Comparison of ENCODE assay signal across 13 cellular contexts in genomic region chr5:33438996-33439395, GRCh38. TPM values are rescaled to one million over a fixed set of nuclear protein-coding genes. Genes with fewer than 3 reads are reported as not detected.
DNase-seq lines count a peak whose midpoint lies in the region; ATAC-seq, FAIRE-seq and TF ChIP-seq lines count a peak whose summit lies in the region.
"Had no signal": no experiment of that assay in that cellular context is flagged by ENCODE, and none has a peak within 500 bp of the region (broad histone marks: within the 10 kb centered on the region; RNA-seq: fewer than 3 reads in every experiment).

No MANE protein-coding gene starts in this region.

- peak overlapping the region; percentile 71 to 91 (median 84) for H3K4me2 ChIP-seq in BLaER1 treated with 17β-estradiol and CSF1 and Interleukin-3, amounts not matched to agents 10 nM and 100 nM
- peak overlapping the region; percentile 49 for H3K4me2 ChIP-seq in KMS-11

- no peak overlapping the region for H2AFZ ChIP-seq in KMS-11 (ENCODE audit: low read depth)

- H3K79me2 ChIP-seq in KMS-11 (ENCODE audit: insufficient read depth, low read depth) = peaks cover 48% of the 10 kb centered on the region

- no peaks in the 10 kb centered on the region for H3K27me3 ChIP-seq in BLaER1 treated with 17β-estradiol and CSF1 and Interleukin-3, amounts not matched to agents 10 nM and 100 nM
- no peaks in the 10 kb centered on the region for H3K27me3 ChIP-seq in KMS-11 (ENCODE audit: insufficient read depth, low read depth)
- no peaks in the 10 kb centered on the region for H3K27me3 ChIP-seq in mucosa of rectum (ENCODE audit: control insufficient read depth in 2 of 2, insufficient read depth in 2 of 2, low read length in 2 of 2)
- no peaks in the 10 kb centered on the region for H3K27me3 ChIP-seq in lower lobe of right lung (ENCODE audit: low read depth)

- FAIRE-seq in GM12891 (lab: Jason Lieb, UNC) = no peak
- FAIRE-seq: GM18507 had no signal

- intact Hi-C loops in lower lobe of right lung (cut with DNase I) = no loop called here

- peaks cover 4 to 17% (median 12%) of the 10 kb centered on the region in 11 experiments; a peak in 16 of 22 replicates for H3K36me3 ChIP-seq in BLaER1 treated with 17β-estradiol and CSF1 and Interleukin-3, amounts not matched to agents 10 nM and 100 nM
- no peaks in the 10 kb centered on the region for H3K36me3 ChIP-seq in KMS-11 (ENCODE audit: insufficient read depth)
- no peaks in the 10 kb centered on the region for H3K36me3 ChIP-seq in mucosa of rectum (ENCODE audit: control insufficient read depth in 2 of 2, insufficient read depth in 2 of 2, low read length in 2 of 2)
- H3K36me3 ChIP-seq in lower lobe of right lung = no peaks in the 10 kb centered on the region

- H3K27ac ChIP-seq in BLaER1 treated with 17β-estradiol and CSF1 and Interleukin-3, amounts not matched to agents 10 nM and 100 nM = peak overlapping the region in 2 of 11 experiments; percentile 84 to 93; a peak in 4 of 22 replicates
- H3K27ac ChIP-seq in KMS-11 (no peak overlapping the region), mucosa of rectum (ENCODE audit: low read depth in 2 of 2, low read length in 2 of 2) (peak overlapping the region; percentile 97 to 98), lower lobe of right lung (no peak overlapping the region)

- DNase-seq in choroid plexus epithelial cell (ENCODE audit: low read depth) = no peak
- no peak for DNase-seq in mesenteric fat pad (ENCODE audit: low spot score)
- DNase-seq in lower lobe of right lung = no peak
- DNase-seq in GM20000 (ENCODE audit: low spot score) = no peak
- no peak for DNase-seq in GM12891 (ENCODE audit: insufficient read length, low spot score)
- DNase-seq: activated gamma-delta T cell treated with Interleukin-2 at 50 U/mL for 16 hours; effector memory CD4-positive, alpha-beta T cell; kidney glomerular epithelial cell; NCI-H1092 treated with DMSO at 0.1 percent for 48 hours had no signal

- TF ChIP-seq CTCF in KMS-11 (conservative IDR thresholded peaks at IDR 0.05; ENCODE audit: low read depth, low read length) (no peak), choroid plexus epithelial cell (conservative IDR thresholded peaks at IDR 0.05; ENCODE audit: low read depth, low read length) (no peak), lower lobe of right lung (IDR thresholded peaks at IDR 0.05) (no peak), GM20000 (IDR thresholded peaks at IDR 0.05; ENCODE audit: extremely low read depth, missing control alignments) (no peak)

- H3K9ac ChIP-seq in BLaER1 treated with 17β-estradiol and CSF1 and Interleukin-3, amounts not matched to agents 10 nM and 100 nM = peak overlapping the region in 10 of 11 experiments; percentile 83 to 96 (median 92); a peak in 14 of 22 replicates
- no peak overlapping the region for H3K9ac ChIP-seq in KMS-11
- peak overlapping the region; percentile 83 to 94 for H3K9ac ChIP-seq in mucosa of rectum (ENCODE audit: low read depth in 1 of 2, low read length in 2 of 2)

- ATAC-seq in lower lobe of right lung = no peak

- H3K9me3 ChIP-seq in BLaER1 treated with 17β-estradiol and CSF1 and Interleukin-3, amounts not matched to agents 10 nM and 100 nM (replicated peaks in 1 of 11) = no peaks in the 10 kb centered on the region
- H3K9me3 ChIP-seq in mucosa of rectum (ENCODE audit: control insufficient read depth in 2 of 2, low read length in 2 of 2) (no peaks in the 10 kb centered on the region), lower lobe of right lung (no peaks in the 10 kb centered on the region)

- H3K4me1 ChIP-seq in BLaER1 treated with 17β-estradiol and CSF1 and Interleukin-3, amounts not matched to agents 10 nM and 100 nM = peaks cover 20 to 36% (median 25%) of the 10 kb centered on the region in 10 experiments
- H3K4me1 ChIP-seq in KMS-11 (ENCODE audit: low read depth, poor library complexity, severe bottlenecking) (peaks cover 35% of the 10 kb centered on the region), mucosa of rectum (ENCODE audit: control insufficient read depth in 2 of 2, insufficient read depth in 2 of 2, low read length in 2 of 2) (peaks cover 17 to 22% of the 10 kb centered on the region in 2 donors), lower lobe of right lung (peaks cover 26% of the 10 kb centered on the region)

- TF ChIP-seq POLR2A in GM12891 (IDR thresholded peaks at IDR 0.05; ENCODE audit: low read depth, low read length) = no peak

- peak overlapping the region in 9 of 10 experiments; percentile 72 to 85 (median 83); a peak in 15 of 20 replicates for H3K4me3 ChIP-seq in BLaER1 treated with 17β-estradiol and CSF1 and Interleukin-3, amounts not matched to agents 10 nM and 100 nM
- no peak overlapping the region for H3K4me3 ChIP-seq in KMS-11 (IDR thresholded peaks at IDR 0.05; ENCODE audit: insufficient read depth, low read depth, low read length)
- H3K4me3 ChIP-seq in choroid plexus epithelial cell (ENCODE audit: low read depth, low read length) = peak overlapping the region; percentile 89
- H3K4me3 ChIP-seq in mucosa of rectum (ENCODE audit: low read length in 2 of 2) = peak overlapping the region; percentile 99 to 100
- H3K4me3 ChIP-seq in lower lobe of right lung = no peak overlapping the region

- H4K20me1 ChIP-seq in BLaER1 treated with 17β-estradiol and CSF1 and Interleukin-3, amounts not matched to agents 10 nM and 100 nM = peaks cover 13 to 28% (median 25%) of the 10 kb centered on the region in 11 experiments; a peak in 21 of 22 replicates
- H4K20me1 ChIP-seq in KMS-11 (ENCODE audit: insufficient read depth) = no peaks in the 10 kb centered on the region

TF ChIP-seq in GM12891, 5 proteins besides CTCF, POLR2A, EP300 and RAD21:
- TF ChIP-seq SPI1 (IDR thresholded peaks at IDR 0.05; ENCODE audit: low read depth, low read length) (no peak), PAX5 (IDR thresholded peaks at IDR 0.05; ENCODE audit: insufficient read depth, low read length, severe bottlenecking) (no peak), POLR2AphosphoS5 (IDR thresholded peaks at IDR 0.05; ENCODE audit: low read depth, low read length) (no peak), POU2F2 (IDR thresholded peaks at IDR 0.05; ENCODE audit: low read depth, low read length) (no peak), TAF1 (IDR thresholded peaks at IDR 0.05; ENCODE audit: low read depth, low read length) (no peak)

RNA-seq across cellular contexts. Expression of gene TARS1, which starts 1.8 kb away (rescaled TPM):
- total RNA-seq in mesenteric fat pad = 128 TPM
- 93.9 TPM for total RNA-seq in lower lobe of right lung
- 127 TPM for polyA plus RNA-seq in GM12891 (2012; ENCODE audit: low read depth, missing spikeins)

Comparison
In these comparisons a context has a peak if more than half of its experiments do, and no peak if none do; other contexts are left out.
1. H3K27ac ChIP-seq: peak in mucosa of rectum (2 of 2); none in KMS-11 (single experiment) and lower lobe of right lung (single experiment).
2. H3K4me3 ChIP-seq: peak in BLaER1 treated with 17β-estradiol and CSF1 and Interleukin-3, amounts not matched to agents 10 nM and 100 nM (9 of 10), choroid plexus epithelial cell (single experiment) and mucosa of rectum (2 of 2); none in KMS-11 (single experiment) and lower lobe of right lung (single experiment).